ENCODE assay signal across 8 cellular contexts in the genomic region with DNA sequence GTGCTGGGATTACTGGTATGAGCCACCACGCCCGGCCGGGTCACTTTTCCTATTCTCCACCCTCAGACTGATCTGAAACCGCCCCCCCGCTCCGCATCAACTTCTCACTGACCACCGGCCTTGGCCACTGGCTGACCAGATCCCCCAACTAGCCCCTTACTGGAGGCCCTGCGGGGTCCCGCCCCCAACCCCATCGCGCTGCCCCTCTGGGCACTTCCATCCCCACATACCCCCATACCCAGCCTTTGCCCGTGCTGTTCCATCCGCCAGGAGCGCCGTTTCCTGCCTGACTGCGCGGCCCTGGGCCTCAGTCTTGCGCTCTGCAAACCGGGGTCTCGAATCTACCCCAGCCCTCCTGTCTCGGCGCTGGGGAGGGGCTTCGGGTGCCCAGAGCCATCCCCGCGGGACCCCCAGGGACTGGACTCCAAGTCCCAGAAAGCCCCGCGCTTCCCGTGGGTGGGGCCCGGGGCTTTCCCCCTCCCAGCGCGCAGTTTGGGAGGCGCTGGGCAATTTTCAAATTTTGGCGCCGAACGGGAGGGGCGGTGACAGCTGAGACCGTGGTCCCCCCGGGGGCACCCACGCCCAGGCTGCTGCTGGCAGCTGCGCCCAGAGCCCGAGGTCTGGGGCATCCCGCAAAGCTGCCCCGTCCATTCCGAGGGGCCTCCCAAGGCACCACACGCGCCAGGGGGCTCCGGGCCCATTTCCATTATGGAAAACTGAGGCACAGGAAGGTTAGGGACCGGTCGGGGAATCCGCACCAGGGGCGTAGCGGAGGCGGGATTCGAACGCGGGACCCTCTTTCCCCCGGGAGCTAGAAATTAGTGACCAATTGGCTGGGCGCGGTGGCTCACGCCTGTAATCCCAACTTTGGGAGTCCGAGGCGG. TPM values are rescaled to one million over a fixed set of nuclear protein-coding genes. Genes with fewer than 3 reads are reported as not detected.
DNase-seq lines count a peak whose midpoint lies in the region; ATAC-seq and TF ChIP-seq lines count a peak whose summit lies in the region.

No MANE protein-coding gene starts in this region.

- H3K4me3 ChIP-seq in IMR-90 (ENCODE audit: insufficient read depth, low read depth, low read length) (peak overlapping the region; percentile 75), mesodermal cell (ENCODE audit: extremely low read depth, insufficient read depth, low read length, poor library complexity, severe bottlenecking) (peak overlapping the region; percentile 54)

- WGBS in IMR-90 (ENCODE audit: extremely low coverage in 2 of 2, insufficient read length in 1 of 2), 2 experiments, result 4% methylated on average over 23 of the region's 62 CpGs; no CpG with 5 or more reads in 1 of the 2 experiments
- WGBS in mesodermal cell (ENCODE audit: insufficient coverage in 2 of 2), 2 experiments, result 3 to 8% methylated on average over 38 to 59 of the region's 62 CpGs

- no peaks in the 10 kb centered on the region for H3K27me3 ChIP-seq in IMR-90 (ENCODE audit: control insufficient read depth, insufficient read depth, low read length)

- peak overlapping the region; percentile 89; the same call in 1 of the 2 replicates for H3K14ac ChIP-seq in IMR-90 (replicated peaks; ENCODE audit: low read depth, low read length)

- TF ChIP-seq POLR2A in GM10847 (IDR thresholded peaks at IDR 0.05; ENCODE audit: extremely low read depth, insufficient read length) (peak; percentile 50), IMR-90 (IDR thresholded peaks at IDR 0.05; ENCODE audit: low read depth, low read length) (no peak)

- H4K20me1 ChIP-seq in IMR-90 (ENCODE audit: insufficient read depth, low read length), result no peaks in the 10 kb centered on the region

- dilution Hi-C loops in IMR-90 (cut with HindIII; ENCODE audit: low sequenced_read_pairs, unreplicated experiment), result no loop called here

- H3K4me1 Mint-ChIP-seq in activated CD4-positive, alpha-beta T cell treated with anti-CD3 and anti-CD28 coated beads, Interleukin-2, amount 10 ng/mL, durations not matched to agents 24 days and 14 days, result peaks cover 22% of the 10 kb centered on the region

- H3K4me3 Mint-ChIP-seq in activated CD4-positive, alpha-beta T cell treated with anti-CD3 and anti-CD28 coated beads, Interleukin-2, amount 10 ng/mL, durations not matched to agents 24 days and 14 days, result peak overlapping the region; percentile 97

- peak; percentile 56 for DNase-seq in IMR-90
- DNase-seq in activated CD4-positive, alpha-beta T cell treated with anti-CD3 and anti-CD28 coated beads, Interleukin-2, amount 10 ng/mL, durations not matched to agents 24 days and 14 days, result peak; percentile 94
- peak; percentile 33 for DNase-seq in effector CD8-positive, alpha-beta T cell (lab: John Stamatoyannopoulos, UW)
- peak; percentile 52 for DNase-seq in stimulated activated naive CD4-positive, alpha-beta T cell treated with Interleukin-2 at 50 U/mL for 16 hours (lab: John Stamatoyannopoulos, UW)

- POLR2A ChIA-PET in IMR-90 (lab: Charles Lee; ENCODE audit: unreplicated experiment), result interaction anchor here (0.6 to 0.8 kb wide), 2 partner anchors 15 to 738 kb away, joined by 3 to 5 read pairs; no protein-coding TSS in a partner anchor

- H3K27ac ChIP-seq in IMR-90 (ENCODE audit: insufficient read depth, low read length) (peak overlapping the region; percentile 78), mesodermal cell (ENCODE audit: low read depth, low read length, severe bottlenecking) (peak overlapping the region; percentile 73)

- intact Hi-C loops in IMR-90 (cut with micrococcal nuclease), result no loop called here
- intact Hi-C loops in activated CD4-positive, alpha-beta T cell treated with anti-CD3 and anti-CD28 coated beads, Interleukin-2, amount 10 ng/mL, durations not matched to agents 24 days and 14 days (cut with micrococcal nuclease), result no loop called here

- CTCF ChIA-PET in IMR-90 (lab: Yijun Ruan, JAX), result interaction anchor here (0.6 to 1.4 kb wide), 2 partner anchors 14 to 559 kb away, joined by 3 read pairs; a partner anchor contains a TSS

- H3K18ac ChIP-seq in IMR-90 (ENCODE audit: low read depth, low read length), result peak overlapping the region; percentile 75; the same call in 1 of the 2 replicates

- 0 out of 2 replicates have a peak, but pooled peaks cover 2% of the 10 kb centered on the region for H3K9me1 ChIP-seq in IMR-90 (ENCODE audit: insufficient read depth, low read length)

- peaks cover 3% of the 10 kb centered on the region; the same call in 1 of the 2 replicates for H3K4me1 ChIP-seq in IMR-90 (ENCODE audit: control insufficient read depth, insufficient read depth, low read length)
- no peaks in the 10 kb centered on the region for H3K4me1 ChIP-seq in mesodermal cell (ENCODE audit: control insufficient read depth, insufficient read depth, low read length, poor library complexity, severe bottlenecking)

- peak overlapping the region; percentile 78 for H3K9ac ChIP-seq in IMR-90 (ENCODE audit: low read depth, low read length)

- H3K36me3 ChIP-seq in IMR-90 (ENCODE audit: control insufficient read depth, insufficient read depth, low read length) (no peaks in the 10 kb centered on the region), mesodermal cell (ENCODE audit: control insufficient read depth, insufficient read depth, low read length) (no peaks in the 10 kb centered on the region)

- peak overlapping the region; percentile 85 for H4K91ac ChIP-seq in IMR-90 (ENCODE audit: insufficient read depth, low read depth, low read length)

- peak overlapping the region; percentile 49 for H2BK5ac ChIP-seq in IMR-90 (ENCODE audit: low read depth, low read length, poor library complexity, severe bottlenecking)

- peaks cover 4% of the 10 kb centered on the region for H3K36me3 Mint-ChIP-seq in activated CD4-positive, alpha-beta T cell treated with anti-CD3 and anti-CD28 coated beads, Interleukin-2, amount 10 ng/mL, durations not matched to agents 24 days and 14 days (ENCODE audit: low read depth)

- peak overlapping the region; percentile 88 for H3K23ac ChIP-seq in IMR-90 (ENCODE audit: low read depth, low read length)

- H3K27ac Mint-ChIP-seq in activated CD4-positive, alpha-beta T cell treated with anti-CD3 and anti-CD28 coated beads, Interleukin-2, amount 10 ng/mL, durations not matched to agents 24 days and 14 days, result peak overlapping the region; percentile 95

- 0 out of 4 replicates have a peak, but pooled peaks cover 0 to 12% of the 10 kb centered on the region in 2 experiments for H3K79me1 ChIP-seq in IMR-90 (ENCODE audit: low read depth in 1 of 2, low read length in 2 of 2)

- no peaks in the 10 kb centered on the region for H3K9me3 Mint-ChIP-seq in activated CD4-positive, alpha-beta T cell treated with anti-CD3 and anti-CD28 coated beads, Interleukin-2, amount 10 ng/mL, durations not matched to agents 24 days and 14 days

- H3K9me3 ChIP-seq in IMR-90 (ENCODE audit: control insufficient read depth, insufficient read depth, low read length) (no peaks in the 10 kb centered on the region), mesodermal cell (ENCODE audit: control insufficient read depth, low read length) (no peaks in the 10 kb centered on the region)

- H2AFZ ChIP-seq in IMR-90 (replicated peaks; ENCODE audit: low read length, poor library complexity), result peak overlapping the region; percentile 99

- peak; percentile 78 for ATAC-seq in IMR-90 (ENCODE audit: low read depth)
- ATAC-seq in HG03571 (IDR thresholded peaks at IDR 0.05; ENCODE audit: unreplicated experiment), result no peak
- no peak for ATAC-seq in GM21576 (IDR thresholded peaks at IDR 0.05; ENCODE audit: unreplicated experiment)

- H3K4me2 ChIP-seq in IMR-90 (ENCODE audit: low read depth, low read length), result peak overlapping the region; percentile 85

- 0 out of 2 replicates have a peak, but pooled peaks have one; percentile 7 for TF ChIP-seq CTCF in IMR-90 (conservative IDR thresholded peaks at IDR 0.05; ENCODE audit: low read depth, low read length)

- peak overlapping the region; percentile 29; the same call in 1 of the 3 replicates for H2BK15ac ChIP-seq in IMR-90 (ENCODE audit: low read depth, low read length)

- H2AK9ac ChIP-seq in IMR-90 (replicated peaks; ENCODE audit: low read depth, low read length, poor library complexity), result peak overlapping the region; percentile 95

- in situ Hi-C loops in IMR-90 (cut with MboI; ENCODE audit: low sequenced_read_pairs), result no loop called here

- TF ChIP-seq RAD21 in IMR-90 (IDR thresholded peaks at IDR 0.05; ENCODE audit: low read length), result no peak

- peak overlapping the region; percentile 90 for H2BK120ac ChIP-seq in IMR-90 (ENCODE audit: low read depth, low read length)

- H3K56ac ChIP-seq in IMR-90 (ENCODE audit: extremely low read depth, insufficient read depth, low read length), result peak overlapping the region; percentile 64

- peak overlapping the region; percentile 98 for H3K4ac ChIP-seq in IMR-90 (ENCODE audit: low read depth, low read length)

- no peaks in the 10 kb centered on the region for H3K27me3 Mint-ChIP-seq in activated CD4-positive, alpha-beta T cell treated with anti-CD3 and anti-CD28 coated beads, Interleukin-2, amount 10 ng/mL, durations not matched to agents 24 days and 14 days

- no TSS peak for BruUV-seq in IMR-90 (replicated peaks; lab: Mats Ljungman, UMichigan)

- H2BK20ac ChIP-seq in IMR-90 (ENCODE audit: low read depth, low read length), result no peak overlapping the region

- H4K8ac ChIP-seq in IMR-90 (ENCODE audit: low read depth in 2 of 2, low read length in 2 of 2), result peak overlapping the region; percentile 91 to 92

- H4K5ac ChIP-seq in IMR-90 (ENCODE audit: low read depth, low read length), result peak overlapping the region; percentile 93

- H2AK5ac ChIP-seq in IMR-90 (ENCODE audit: low read depth, low read length), result peak overlapping the region; percentile 21; the same call in 1 of the 2 replicates

RNA-seq across cellular contexts. Expression of a gene that starts 5.2 kb away (rescaled TPM):
- 104 and 108 TPM in 2 replicates for total RNA-seq in IMR-90 (2012; rRNA removed)
- 106 and 117 TPM in 2 replicates for polyA plus RNA-seq in IMR-90 (2012; rRNA removed)
- 57.0 and 66.3 TPM in 2 replicates for polyA plus RNA-seq in IMR-90 (2012; cell fraction: cytosol; rRNA removed)
- polyA plus RNA-seq in IMR-90 (2012; cell fraction: nucleus; rRNA removed; ENCODE audit: low replicate concordance), result 88.6 and 109 TPM in 2 replicates
- total RNA-seq in activated CD4-positive, alpha-beta T cell treated with anti-CD3 and anti-CD28 coated beads, Interleukin-2, amount 10 ng/mL, durations not matched to agents 24 days and 14 days, result 120 TPM in 2 replicates
- polyA plus RNA-seq in mesodermal cell (2013, experiment 1 of 2), result 83.7 TPM
- polyA plus RNA-seq in mesodermal cell (2013, experiment 2 of 2), result 74.4 TPM

RNA-seq across cellular contexts. Expression of a gene that starts 13.9 kb away (rescaled TPM):
- 28.1 and 30.1 TPM in 2 replicates for total RNA-seq in IMR-90 (2012; rRNA removed)
- 84.0 and 106 TPM in 2 replicates for polyA plus RNA-seq in IMR-90 (2012; rRNA removed)
- 70.3 and 87.0 TPM in 2 replicates for polyA plus RNA-seq in IMR-90 (2012; cell fraction: cytosol; rRNA removed)
- 301 and 400 TPM in 2 replicates for polyA plus RNA-seq in IMR-90 (2012; cell fraction: nucleus; rRNA removed; ENCODE audit: low replicate concordance)
- 101 and 102 TPM in 2 replicates for total RNA-seq in activated CD4-positive, alpha-beta T cell treated with anti-CD3 and anti-CD28 coated beads, Interleukin-2, amount 10 ng/mL, durations not matched to agents 24 days and 14 days
- 28.2 TPM for polyA plus RNA-seq in mesodermal cell (2013, experiment 1 of 2)
- 27.5 TPM for polyA plus RNA-seq in mesodermal cell (2013, experiment 2 of 2)

RNA-seq across cellular contexts. Expression of a gene that starts 34.6 kb away (rescaled TPM):
- 21.0 and 29.2 TPM in 2 replicates for total RNA-seq in IMR-90 (2012; rRNA removed)
- 62.3 and 93.7 TPM in 2 replicates for polyA plus RNA-seq in IMR-90 (2012; rRNA removed)
- polyA plus RNA-seq in IMR-90 (2012; cell fraction: cytosol; rRNA removed), result 73.2 and 85.8 TPM in 2 replicates
- 30.1 and 56.4 TPM in 2 replicates for polyA plus RNA-seq in IMR-90 (2012; cell fraction: nucleus; rRNA removed; ENCODE audit: low replicate concordance)
- 182 and 190 TPM in 2 replicates for total RNA-seq in activated CD4-positive, alpha-beta T cell treated with anti-CD3 and anti-CD28 coated beads, Interleukin-2, amount 10 ng/mL, durations not matched to agents 24 days and 14 days
- 96.2 TPM for polyA plus RNA-seq in mesodermal cell (2013, experiment 1 of 2)
- 71.7 TPM for polyA plus RNA-seq in mesodermal cell (2013, experiment 2 of 2)

Comparison
In these comparisons a context has a peak if more than half of its experiments do, and no peak if none do; other contexts are left out.
1. DNase-seq: peak in every context shown above with its lines; median percentile 94 in activated CD4-positive, alpha-beta T cell treated with anti-CD3 and anti-CD28 coated beads, Interleukin-2, amount 10 ng/mL, durations not matched to agents 24 days and 14 days; 56 in IMR-90; 52 in stimulated activated naive CD4-positive, alpha-beta T cell treated with Interleukin-2 at 50 U/mL for 16 hours; 33 in effector CD8-positive, alpha-beta T cell.